ENCODE assay signal across 10 cellular contexts in the genomic region with DNA sequence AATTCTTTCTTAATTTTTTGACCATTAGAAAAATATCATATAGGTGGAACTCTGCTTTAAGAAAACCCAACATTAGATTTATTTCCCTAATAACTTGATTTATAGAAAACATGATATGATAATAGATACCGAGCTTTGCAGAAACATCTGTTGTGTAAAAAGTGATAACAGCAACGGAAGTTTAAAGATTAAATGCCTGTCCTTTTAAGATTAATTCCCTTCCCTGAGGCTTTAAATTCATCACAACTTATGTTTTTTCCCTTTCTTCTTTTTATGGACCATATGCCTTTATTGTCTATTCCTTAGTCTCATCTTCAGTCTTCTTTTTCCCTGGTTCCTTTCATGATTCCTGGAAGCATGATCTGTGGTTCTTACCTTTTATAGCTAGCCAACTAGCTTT. TPM values are rescaled to one million over a fixed set of nuclear protein-coding genes. Genes with fewer than 3 reads are reported as not detected.
DNase-seq lines count a peak whose midpoint lies in the region; ATAC-seq and TF ChIP-seq lines count a peak whose summit lies in the region.
"Had no signal": no experiment of that assay in that cellular context is flagged by ENCODE, and none has a peak within 500 bp of the region (broad histone marks: within the 10 kb centered on the region; RNA-seq: fewer than 3 reads in every experiment).

No MANE protein-coding gene starts in this region.

- no peaks in the 10 kb centered on the region for H3K9me2 ChIP-seq in Loucy (replicated peaks; ENCODE audit: low read depth, low read length)

- H3K9ac ChIP-seq in Loucy (ENCODE audit: low read depth, low read length, poor library complexity, severe bottlenecking), result peak overlapping the region; percentile 95

- peaks cover 55% of the 10 kb centered on the region for H4K20me1 ChIP-seq in Loucy (ENCODE audit: insufficient read depth, low read length, poor library complexity, severe bottlenecking)

- ATAC-seq in activated naive CD8-positive, alpha-beta T cell treated with anti-CD3 and anti-CD28 coated beads, Interleukin-2, amount 50 U/mL, for 24 hours, result no peak

- H3K4me1 ChIP-seq in Loucy (ENCODE audit: insufficient read depth, low read length, poor library complexity, severe bottlenecking), result peaks cover 57% of the 10 kb centered on the region
- peaks cover 17% of the 10 kb centered on the region for H3K4me1 ChIP-seq in ectodermal cell (ENCODE audit: control insufficient read depth, insufficient read depth, low read length)
- peaks cover 27 to 29% of the 10 kb centered on the region in 2 experiments for H3K4me1 ChIP-seq in neutrophil (ENCODE audit: control insufficient read depth in 1 of 2, insufficient read depth in 1 of 2, low read depth in 1 of 2, low read length in 1 of 2)

- no peak overlapping the region for H2AFZ ChIP-seq in Loucy (ENCODE audit: low read length)

- TF ChIP-seq CTCF in AG10803 (conservative IDR thresholded peaks at IDR 0.05; ENCODE audit: low read length) (no peak), Loucy (conservative IDR thresholded peaks at IDR 0.05; ENCODE audit: low read length) (no peak), neutrophil (IDR thresholded peaks at IDR 0.05) (no peak)

- H3K9me3 Mint-ChIP-seq in activated naive CD8-positive, alpha-beta T cell treated with anti-CD3 and anti-CD28 coated beads, Interleukin-2, amount 50 U/mL, for 24 hours, result no peaks in the 10 kb centered on the region

- H3K36me3 ChIP-seq in Loucy (ENCODE audit: insufficient read depth, low read length) (no peaks in the 10 kb centered on the region), ectodermal cell (ENCODE audit: control insufficient read depth, insufficient read depth, low read length) (no peaks in the 10 kb centered on the region), neutrophil (no peaks in the 10 kb centered on the region)

- H3K27me3 ChIP-seq in Loucy (ENCODE audit: insufficient read depth, low read length, poor library complexity, severe bottlenecking), result no peaks in the 10 kb centered on the region
- no peaks in the 10 kb centered on the region for H3K27me3 ChIP-seq in ectodermal cell (ENCODE audit: control insufficient read depth, insufficient read depth, low read length, poor library complexity, severe bottlenecking)
- no peaks in the 10 kb centered on the region for H3K27me3 ChIP-seq in neutrophil

- H3K4me3 Mint-ChIP-seq in activated naive CD8-positive, alpha-beta T cell treated with anti-CD3 and anti-CD28 coated beads, Interleukin-2, amount 50 U/mL, for 24 hours, result no peak overlapping the region
- H3K4me3 Mint-ChIP-seq: activated CD4-positive, alpha-beta T cell treated with anti-CD3 and anti-CD28 coated beads for 36 hours had no signal

- H3K4me3 ChIP-seq in AG10803 (ENCODE audit: low read length), result peak overlapping the region; percentile 76
- H3K4me3 ChIP-seq in Loucy (ENCODE audit: low read length, poor library complexity, severe bottlenecking), result peak overlapping the region; percentile 85
- H3K4me3 ChIP-seq in ectodermal cell (ENCODE audit: insufficient read depth, low read depth, low read length), result peak overlapping the region; percentile 4
- peak overlapping the region in 1 of 2 experiments; percentile 91 for H3K4me3 ChIP-seq in neutrophil (ENCODE audit: low read depth in 1 of 2, low read length in 1 of 2)

- H3K9me3 ChIP-seq in Loucy (ENCODE audit: insufficient read depth, low read depth, low read length), result no peaks in the 10 kb centered on the region
- H3K9me3 ChIP-seq in ectodermal cell (ENCODE audit: control insufficient read depth, low read length), result no peaks in the 10 kb centered on the region
- no peaks in the 10 kb centered on the region for H3K9me3 ChIP-seq in neutrophil

- peaks cover 68% of the 10 kb centered on the region for H3K79me2 ChIP-seq in Loucy (ENCODE audit: insufficient read depth, low read length)

- 64 to 91% methylated on average over 1 to 2 of the region's 2 CpGs for WGBS in ectodermal cell, 2 experiments

- peaks cover 5% of the 10 kb centered on the region for H3K27me3 Mint-ChIP-seq in activated naive CD8-positive, alpha-beta T cell treated with anti-CD3 and anti-CD28 coated beads, Interleukin-2, amount 50 U/mL, for 24 hours

- DNase-seq in AG10803 (ENCODE audit: low read depth) (no peak), NCI-H1092 treated with DMSO at 0.1 percent for 48 hours (lab: John Stamatoyannopoulos, UW) (no peak), NCI-H146 treated with DMSO at 0.1 percent for 48 hours (lab: John Stamatoyannopoulos, UW; ENCODE audit: unreplicated experiment) (no peak)
- DNase-seq in stimulated activated CD4-positive, alpha-beta T cell treated with anti-CD3 and anti-CD28 coated beads, Interleukin-4, amount 100 ng/mL, for 24 hours, result no peak
- no peak for DNase-seq in activated naive CD8-positive, alpha-beta T cell treated with anti-CD3 and anti-CD28 coated beads, Interleukin-2, amount 50 U/mL, for 24 hours
- DNase-seq: activated CD4-positive, alpha-beta T cell treated with anti-CD3 and anti-CD28 coated beads for 36 hours; DMS153 had no signal

- H3K4me1 Mint-ChIP-seq in activated naive CD8-positive, alpha-beta T cell treated with anti-CD3 and anti-CD28 coated beads, Interleukin-2, amount 50 U/mL, for 24 hours, result peaks cover 11% of the 10 kb centered on the region

- H3K27ac ChIP-seq in ectodermal cell (ENCODE audit: insufficient read depth, low read depth, low read length, poor library complexity, severe bottlenecking), result no peak overlapping the region
- H3K27ac ChIP-seq in neutrophil, result peak overlapping the region; percentile 93

- no peak overlapping the region for H3K27ac Mint-ChIP-seq in activated naive CD8-positive, alpha-beta T cell treated with anti-CD3 and anti-CD28 coated beads, Interleukin-2, amount 50 U/mL, for 24 hours
- H3K27ac Mint-ChIP-seq: activated CD4-positive, alpha-beta T cell treated with anti-CD3 and anti-CD28 coated beads for 36 hours had no signal

- H3K36me3 Mint-ChIP-seq in activated naive CD8-positive, alpha-beta T cell treated with anti-CD3 and anti-CD28 coated beads, Interleukin-2, amount 50 U/mL, for 24 hours (ENCODE audit: low read depth), result peaks cover 2% of the 10 kb centered on the region

- H3F3A ChIP-seq in Loucy (ENCODE audit: low read depth), result no peaks in the 10 kb centered on the region; the same call in 1 of the 2 replicates

- peak overlapping the region; percentile 98 for H3K4me2 ChIP-seq in Loucy (ENCODE audit: low read depth, low read length, poor library complexity, severe bottlenecking)

RNA-seq across cellular contexts. Expression of a gene that starts 1.9 kb away (rescaled TPM):
- polyA plus RNA-seq in ectodermal cell (2013, experiment 1 of 4), result 41.5 TPM
- polyA plus RNA-seq in ectodermal cell (2013, experiment 2 of 4), result 46.9 TPM
- 43.1 TPM for polyA plus RNA-seq in ectodermal cell (2013, experiment 3 of 4)
- polyA plus RNA-seq in ectodermal cell (2013, experiment 4 of 4), result 45.4 TPM
